Comparison of ENCODE assay signal across 10 cellular contexts in genomic region chr1:210252621-210253041, GRCh38. TPM values are rescaled to one million over a fixed set of nuclear protein-coding genes. Genes with fewer than 3 reads are reported as not detected.
DNase-seq lines count a peak whose midpoint lies in the region; ATAC-seq and TF ChIP-seq lines count a peak whose summit lies in the region.
"Had no signal": no experiment of that assay in that cellular context is flagged by ENCODE, and none has a peak within 500 bp of the region (broad histone marks: within the 10 kb centered on the region; RNA-seq: fewer than 3 reads in every experiment).

No MANE protein-coding gene starts in this region.

- H3K9me3 ChIP-seq in upper lobe of left lung = no peaks in the 10 kb centered on the region

- no peak for TF ChIP-seq EP300 in upper lobe of left lung (IDR thresholded peaks at IDR 0.05)

- H3K4me3 ChIP-seq in upper lobe of left lung = peak overlapping the region in 3 of 4 donors; percentile 12 to 62 (median 38)

- peaks cover 22 to 30% (median 24%) of the 10 kb centered on the region in 4 donors for H3K4me1 ChIP-seq in upper lobe of left lung

- 12 to 23% methylated on average over 9 to 19 of the region's 28 CpGs for WGBS in upper lobe of left lung, 2 donors

- no peak for TF ChIP-seq POLR2A in upper lobe of left lung (IDR thresholded peaks at IDR 0.05)

- TF ChIP-seq CTCF in upper lobe of left lung (IDR thresholded peaks at IDR 0.05) = no peak

- intact Hi-C loops in Right ventricle myocardium inferior (cut with DNase I) = no loop called here
- intact Hi-C loops in cardiac septum (cut with DNase I) = no loop called here

- DNase-seq in Right ventricle myocardium inferior (ENCODE audit: missing footprints) = peak; percentile 74
- DNase-seq in cardiac septum (ENCODE audit: low spot score) = no peak
- peak; percentile 86 for DNase-seq in cerebellar cortex (ENCODE audit: low spot score)
- no peak for DNase-seq in left lobe of liver (ENCODE audit: low spot score)
- DNase-seq in upper lobe of left lung = peak; percentile 70 to 85
- DNase-seq: activated gamma-delta T cell had no signal

- H3K27me3 ChIP-seq in upper lobe of left lung = peaks cover 0 to 9% (median 0%) of the 10 kb centered on the region in 4 donors

- no peaks in the 10 kb centered on the region for H3K36me3 ChIP-seq in upper lobe of left lung

- ATAC-seq in Right ventricle myocardium inferior (peak; percentile 81), left lobe of liver (peak; percentile 49), upper lobe of left lung (ENCODE audit: low FRiP score in 2 of 2) (peak; percentile 4 to 35), GM18520 (IDR thresholded peaks at IDR 0.05; ENCODE audit: unreplicated experiment) (no peak), GM21619 (IDR thresholded peaks at IDR 0.05; ENCODE audit: unreplicated experiment) (no peak), HG03460 (IDR thresholded peaks at IDR 0.05; ENCODE audit: unreplicated experiment) (no peak)

- H3K27ac ChIP-seq in upper lobe of left lung = no peak overlapping the region
- H3K27ac ChIP-seq: parathyroid adenoma had no signal

RNA-seq across cellular contexts. Expression of gene SERTAD4, which starts 20.0 kb away (rescaled TPM):
- 5.1 TPM for total RNA-seq in Right ventricle myocardium inferior
- 3.7 TPM for total RNA-seq in cardiac septum
- not detected for total RNA-seq in left lobe of liver
- 10 to 100 TPM in 1 of 6 donors, 1 to 10 TPM in 5; 2.0 to 11.5 (median 5.5) TPM for total RNA-seq in upper lobe of left lung

Comparison
In these comparisons a context has a peak if more than half of its experiments do, and no peak if none do; other contexts are left out.
1. DNase-seq: peak in Right ventricle myocardium inferior (single experiment), cerebellar cortex (single experiment) and upper lobe of left lung (2 of 2); none in cardiac septum (single experiment) and left lobe of liver (single experiment).
2. ATAC-seq: peak in Right ventricle myocardium inferior (single experiment), left lobe of liver (single experiment) and upper lobe of left lung (2 of 2); none in GM18520 (single experiment), GM21619 (single experiment) and HG03460 (single experiment).